Comparison of ENCODE assay signal across 22 cellular contexts in genomic region chr7:125492521-125492920, GRCh38.
DNase-seq lines count a peak whose midpoint lies in the region; ATAC-seq and TF ChIP-seq lines count a peak whose summit lies in the region.
"Had no signal": no experiment of that assay in that cellular context is flagged by ENCODE, and none has a peak within 500 bp of the region (broad histone marks: within the 10 kb centered on the region; RNA-seq: fewer than 3 reads in every experiment).

No MANE protein-coding gene starts in this region.

- H3K36me3 Mint-ChIP-seq in T-helper 17 cell (ENCODE audit: low read depth), result no peaks in the 10 kb centered on the region
- H3K36me3 Mint-ChIP-seq: CD8-positive, alpha-beta T cell had no signal

- H3K27me3 Mint-ChIP-seq in T-helper 17 cell, result no peaks in the 10 kb centered on the region
- H3K27me3 Mint-ChIP-seq: B cell; CD4-positive, alpha-beta T cell had no signal

- no peak for TF ChIP-seq CTCF in 22Rv1 (IDR thresholded peaks at IDR 0.05)

- H3K36me3 ChIP-seq in SJCRH30, result no peaks in the 10 kb centered on the region
- H3K36me3 ChIP-seq: BLaER1 treated with 17β-estradiol and CSF1 and Interleukin-3, amounts not matched to agents 10 nM and 100 nM had no signal

- H3K27me3 ChIP-seq in SJCRH30, result no peaks in the 10 kb centered on the region
- H3K27me3 ChIP-seq: BLaER1 treated with 17β-estradiol and CSF1 and Interleukin-3, amounts not matched to agents 10 nM and 100 nM had no signal

- no peaks in the 10 kb centered on the region for H3K4me1 Mint-ChIP-seq in T-helper 17 cell
- H3K4me1 Mint-ChIP-seq: B cell had no signal

- no peak overlapping the region for H3K4me3 ChIP-seq in SJCRH30
- H3K4me3 ChIP-seq: A549; BLaER1 treated with 17β-estradiol and CSF1 and Interleukin-3, amounts not matched to agents 10 nM and 100 nM had no signal

- no peaks in the 10 kb centered on the region for H3K9me3 ChIP-seq in SJCRH30 (replicated peaks)
- H3K9me3 ChIP-seq in T-helper 17 cell (ENCODE audit: control insufficient read depth, low read length, poor library complexity, severe bottlenecking), result no peaks in the 10 kb centered on the region
- H3K9me3 ChIP-seq: A549; BLaER1 treated with 17β-estradiol and CSF1 and Interleukin-3, amounts not matched to agents 10 nM and 100 nM; Caco-2 had no signal

- H3K27ac ChIP-seq in 22Rv1 (peak overlapping the region; percentile 39), SJCRH30 (peak overlapping the region; percentile 49)
- H3K27ac ChIP-seq: A549; BLaER1 treated with 17β-estradiol and CSF1 and Interleukin-3, amounts not matched to agents 10 nM and 100 nM; C4-2B had no signal

- peak; percentile 82 to 96 for DNase-seq in NCI-H524 (lab: John Stamatoyannopoulos, UW)
- peak; percentile 90 for DNase-seq in NCI-H82 (lab: John Stamatoyannopoulos, UW)
- peak; percentile 46 to 90 for DNase-seq in SJCRH30
- DNase-seq in T-helper 17 cell, result no peak
- DNase-seq in NCI-H2196 (lab: John Stamatoyannopoulos, UW; ENCODE audit: unreplicated experiment), result no peak
- DNase-seq in DMS153 treated with DMSO at 0.1 percent for 48 hours (lab: John Stamatoyannopoulos, UW; ENCODE audit: unreplicated experiment), result no peak
- no peak for DNase-seq in amygdala (lab: John Stamatoyannopoulos, UW)
- DNase-seq: AML-193; Caco-2; Calu3; CD4-positive, alpha-beta T cell; CD8-positive, alpha-beta T cell; DMS53; DMS79; DND-41; EL; GDM1 had no signal

- peaks cover 30% of the 10 kb centered on the region for H3K4me1 ChIP-seq in SJCRH30
- H3K4me1 ChIP-seq: A549, Caco-2 had no signal

- H3K27ac Mint-ChIP-seq in T-helper 17 cell, result no peak overlapping the region
- H3K27ac Mint-ChIP-seq: B cell; CD4-positive, alpha-beta T cell; CD8-positive, alpha-beta T cell had no signal

- no peak for ATAC-seq in T-helper 17 cell
- ATAC-seq: A549; CD8-positive, alpha-beta T cell had no signal

- H3K4me3 Mint-ChIP-seq in T-helper 17 cell, result no peak overlapping the region
- H3K4me3 Mint-ChIP-seq: B cell; CD4-positive, alpha-beta T cell; CD8-positive, alpha-beta T cell had no signal

Comparison
In these comparisons a context has a peak if more than half of its experiments do, and no peak if none do; other contexts are left out.
1. DNase-seq: peak in NCI-H524 (2 of 2), NCI-H82 (single experiment) and SJCRH30 (2 of 2); none in T-helper 17 cell (0 of 3), NCI-H2196 (single experiment), DMS153 treated with DMSO at 0.1 percent for 48 hours (single experiment) and amygdala (0 of 56).